Comparison of ENCODE assay signal across 8 cellular contexts in genomic region chr19:38648789-38649304, GRCh38. TPM values are rescaled to one million over a fixed set of nuclear protein-coding genes. Genes with fewer than 3 reads are reported as not detected.
DNase-seq lines count a peak whose midpoint lies in the region; ATAC-seq and TF ChIP-seq lines count a peak whose summit lies in the region.

No MANE protein-coding gene starts in this region.

- peak overlapping the region; percentile 96 for H3K27ac Mint-ChIP-seq in T-helper 17 cell

- no peak for TF ChIP-seq CTCF in gastroesophageal sphincter (IDR thresholded peaks at IDR 0.05)

- no peaks in the 10 kb centered on the region for H3K27me3 Mint-ChIP-seq in T-helper 17 cell

- peak overlapping the region; percentile 91 to 98 (median 97) for H3K9ac ChIP-seq in skeletal muscle tissue (ENCODE audit: low read depth in 1 of 3, low read length in 3 of 3)

- no peaks in the 10 kb centered on the region for H3K27me3 ChIP-seq in HAP-1 (ENCODE audit: low read depth)
- H3K27me3 ChIP-seq in gastroesophageal sphincter: no peaks in the 10 kb centered on the region
- no peaks in the 10 kb centered on the region for H3K27me3 ChIP-seq in skeletal muscle tissue (ENCODE audit: control insufficient read depth in 3 of 3, insufficient read depth in 3 of 3, low read length in 3 of 3)

- no peak for TF ChIP-seq EP300 in gastroesophageal sphincter (IDR thresholded peaks at IDR 0.05)

- H3K4me1 ChIP-seq in HAP-1: peaks cover 39% of the 10 kb centered on the region
- peaks cover 7 to 60% (median 18%) of the 10 kb centered on the region in 3 donors for H3K4me1 ChIP-seq in gastroesophageal sphincter
- H3K4me1 ChIP-seq in skeletal muscle tissue (ENCODE audit: control insufficient read depth in 3 of 3, insufficient read depth in 3 of 3, low read length in 3 of 3): peaks cover 35 to 57% (median 51%) of the 10 kb centered on the region in 3 donors

- no peak for DNase-seq in HAP-1 (ENCODE audit: low spot score in 2 of 2)
- DNase-seq in T-helper 17 cell: no peak
- DNase-seq in ureter (ENCODE audit: low spot score): no peak
- DNase-seq in stimulated activated CD4-positive, alpha-beta T cell treated with anti-CD3 and anti-CD28 coated beads, Interleukin-2, amount 100 ng/mL, for 24 hours: no peak

- ATAC-seq in T-helper 17 cell (no peak), gastroesophageal sphincter (no peak), HG03354 (IDR thresholded peaks at IDR 0.05; ENCODE audit: poor library complexity, severe bottlenecking, unreplicated experiment) (no peak), HG02870 (IDR thresholded peaks at IDR 0.05; ENCODE audit: unreplicated experiment) (no peak)

- peak overlapping the region; percentile 100 for H3K4me3 Mint-ChIP-seq in T-helper 17 cell

- H3K36me3 ChIP-seq in HAP-1 (replicated peaks) (peaks cover 1% of the 10 kb centered on the region), gastroesophageal sphincter (no peaks in the 10 kb centered on the region), skeletal muscle tissue (ENCODE audit: control insufficient read depth in 3 of 3, insufficient read depth in 3 of 3, low read length in 3 of 3) (peaks cover 0 to 5% (median 0%) of the 10 kb centered on the region in 3 donors)

- no peak for TF ChIP-seq POLR2A in gastroesophageal sphincter (IDR thresholded peaks at IDR 0.05)

- in situ Hi-C loops in HAP-1 (cut with MboI; ENCODE audit: low sequenced_read_pairs): loop anchor here (25.0 kb wide), 1 partner anchor 412 kb away; no protein-coding TSS in a partner anchor

- H3K9me3 ChIP-seq in HAP-1: no peaks in the 10 kb centered on the region
- H3K9me3 ChIP-seq in T-helper 17 cell (ENCODE audit: control insufficient read depth, low read length, poor library complexity, severe bottlenecking): peaks cover 2% of the 10 kb centered on the region
- no peaks in the 10 kb centered on the region for H3K9me3 ChIP-seq in gastroesophageal sphincter
- no peaks in the 10 kb centered on the region for H3K9me3 ChIP-seq in skeletal muscle tissue (ENCODE audit: control insufficient read depth in 3 of 3, low read length in 3 of 3)

- WGBS in gastroesophageal sphincter (ENCODE audit: low coverage in 1 of 2), 2 donors: 0 to 1% methylated on average over 9 to 12 of the region's 12 CpGs

- H3K36me3 Mint-ChIP-seq in T-helper 17 cell (ENCODE audit: low read depth): peaks cover 13% of the 10 kb centered on the region

- H3K27ac ChIP-seq in gastroesophageal sphincter (peak overlapping the region; percentile 95 to 97 (median 96)), skeletal muscle tissue (ENCODE audit: low read depth, low read length) (peak overlapping the region; percentile 95)

- peaks cover 41% of the 10 kb centered on the region for H3K4me1 Mint-ChIP-seq in T-helper 17 cell

- H3K4me3 ChIP-seq in HAP-1: peak overlapping the region; percentile 95
- peak overlapping the region; percentile 97 to 99 for H3K4me3 ChIP-seq in gastroesophageal sphincter
- H3K4me3 ChIP-seq in skeletal muscle tissue (ENCODE audit: low read length in 3 of 3): peak overlapping the region; percentile 76 to 94 (median 93)

RNA-seq across cellular contexts. Expression of gene ACTN4, which starts 1.4 kb away (rescaled TPM):
- total RNA-seq in T-helper 17 cell (100 to 1,000 TPM; 201 to 205 TPM), gastroesophageal sphincter (100 to 1,000 TPM; 337 to 938 (median 507) TPM), skeletal muscle tissue (42.3 TPM), ureter (656 TPM)

RNA-seq across cellular contexts. Expression of gene EIF3K, which starts 29.9 kb away (rescaled TPM):
- total RNA-seq in T-helper 17 cell (100 to 1,000 TPM; 282 to 320 TPM), gastroesophageal sphincter (100 to 1,000 TPM; 392 to 489 (median 414) TPM), skeletal muscle tissue (314 TPM), ureter (322 TPM)

RNA-seq across cellular contexts. Expression of gene MAP4K1, which starts 31.1 kb away (rescaled TPM):
- 100 to 1,000 TPM; 298 to 351 TPM for total RNA-seq in T-helper 17 cell
- 10 to 100 TPM in 1 of 4 donors, 1 to 10 TPM in 2, under 1 TPM in 1; 0.62 to 16.1 (median 3.1) TPM for total RNA-seq in gastroesophageal sphincter
- total RNA-seq in skeletal muscle tissue: under 0.01 TPM
- 9.0 TPM for total RNA-seq in ureter

Comparison
In these comparisons a context has a peak if more than half of its experiments do, and no peak if none do; other contexts are left out.
1. RNA of gene MAP4K1, which starts 31.1 kb away (total RNA-seq): 298 to 351 TPM in T-helper 17 cell; 9.0 TPM in ureter (single experiment), 0.62 to 16.1 TPM in gastroesophageal sphincter and under 0.01 TPM in skeletal muscle tissue (single experiment); every median in the first group is over 10 times any median in the second.
2. Peak in every context shown above with its lines, with median percentiles within 50 percentile points of each other: H3K4me3 ChIP-seq.